1 cellular context compared by ENCODE assay signal in genomic region chr20:20365593-20365992, GRCh38.
TF ChIP-seq lines count a peak whose summit lies in the region.

No MANE protein-coding gene starts in this region.

TF ChIP-seq in endothelial cell of umbilical vein, 7 proteins besides CTCF, POLR2A, EP300 and RAD21:
- TF ChIP-seq GATA2 (IDR thresholded peaks at IDR 0.05; ENCODE audit: insufficient read depth, insufficient read length, low read depth, low read length) (no peak), MYC (IDR thresholded peaks at IDR 0.05; ENCODE audit: low read depth, low read length) (no peak), EZH2 (IDR thresholded peaks at IDR 0.05; ENCODE audit: borderline replicate concordance, low read depth, low read length, severe bottlenecking) (no peak), POLR2AphosphoS5 (IDR thresholded peaks at IDR 0.05; ENCODE audit: insufficient read depth, low read depth, low read length) (no peak), MAX (IDR thresholded peaks at IDR 0.05; ENCODE audit: insufficient read depth, insufficient read length) (no peak), JUN (IDR thresholded peaks at IDR 0.05; ENCODE audit: borderline replicate concordance, insufficient read depth, insufficient read length, low read depth) (no peak), FOS (IDR thresholded peaks at IDR 0.05; ENCODE audit: borderline replicate concordance, insufficient read depth, low read length) (no peak)
TF ChIP-seq in endothelial cell of umbilical vein: peak in this region for 0.
